In genomic region chr3:187022403-187023029, GRCh38 we compare ENCODE assay signal across 1 cellular context.
TF ChIP-seq lines count a peak whose summit lies in the region.

No MANE protein-coding gene starts in this region.

TF ChIP-seq in K562, 482 proteins besides CTCF, POLR2A, EP300 and RAD21 (continued from another document and continues in another):
- no peak for TF ChIP-seq THAP7 (CRISPR knock-in tag; IDR thresholded peaks at IDR 0.05)
- TF ChIP-seq TGIF2 (CRISPR knock-in tag; IDR thresholded peaks at IDR 0.05), result no peak
- TF ChIP-seq NR0B1 (IDR thresholded peaks at IDR 0.05; ENCODE audit: partially characterized antibody), result no peak
- peak; percentile 89 for TF ChIP-seq MECOM (CRISPR knock-in tag; IDR thresholded peaks at IDR 0.05)
- TF ChIP-seq DACH1 (IDR thresholded peaks at IDR 0.05; ENCODE audit: partially characterized antibody), result peak; percentile 57
- TF ChIP-seq CBX3 (IDR thresholded peaks at IDR 0.05; ENCODE audit: borderline replicate concordance in 1 of 2, low read length in 2 of 2), result peak in 1 of 2 experiments; percentile 81; a peak in 2 of 3 replicates
- no peak for TF ChIP-seq SRSF7 (optimal IDR thresholded peaks at IDR 0.05; ENCODE audit: low read depth, low read length)
- no peak for TF ChIP-seq MIER1 (IDR thresholded peaks at IDR 0.05; ENCODE audit: low read depth)
- TF ChIP-seq TRIM24 (IDR thresholded peaks at IDR 0.05), result peak; percentile 93 to 96
- TF ChIP-seq CHD2 (IDR thresholded peaks at IDR 0.05; ENCODE audit: low read depth, low read length), result no peak
- TF ChIP-seq HNRNPLL (IDR thresholded peaks at IDR 0.05; ENCODE audit: low read depth, low read length, poor library complexity, severe bottlenecking), result no peak
- no peak for TF ChIP-seq ZNF217 (CRISPR knock-in tag; IDR thresholded peaks at IDR 0.05)
- peak; percentile 75; the same call in 1 of the 2 replicates for TF ChIP-seq TARDBP (IDR thresholded peaks at IDR 0.05)
- peak; percentile 99 for TF ChIP-seq CBFA2T3 (IDR thresholded peaks at IDR 0.05)
- peak; percentile 63; the same call in 1 of the 2 replicates for TF ChIP-seq ZNF274 (IDR thresholded peaks at IDR 0.05; ENCODE audit: borderline replicate concordance, low read depth, low read length)
- peak; percentile 94 for TF ChIP-seq NFIC (IDR thresholded peaks at IDR 0.05)
- no peak for TF ChIP-seq TFAM (CRISPR knock-in tag; conservative IDR thresholded peaks at IDR 0.05)
- peak; percentile 86 for TF ChIP-seq BHLHE40 (IDR thresholded peaks at IDR 0.05; ENCODE audit: low read length)
- peak in 1 of 2 experiments; percentile 62 for TF ChIP-seq NCOA2 (IDR thresholded peaks at IDR 0.05; ENCODE audit: partially characterized antibody in 2 of 2)
- TF ChIP-seq TEAD4 (IDR thresholded peaks at IDR 0.05; ENCODE audit: low read length), result peak; percentile 99
- no peak for TF ChIP-seq TEAD4 (CRISPR knock-in tag; IDR thresholded peaks at IDR 0.05; ENCODE audit: borderline replicate concordance)
- peak; percentile 99 for TF ChIP-seq TAL1 (IDR thresholded peaks at IDR 0.05)
- peak in 1 of 2 experiments; percentile 79; a peak in 1 of 4 replicates for TF ChIP-seq ETV6 (IDR thresholded peaks at IDR 0.05; ENCODE audit: borderline replicate concordance in 1 of 2, low read depth in 2 of 2, low read length in 1 of 2)
- TF ChIP-seq ETV6 (CRISPR knock-in tag; IDR thresholded peaks at IDR 0.05; ENCODE audit: borderline replicate concordance), result no peak
- peak; percentile 55; the same call in 1 of the 2 replicates for TF ChIP-seq GABPB1 (CRISPR knock-in tag; IDR thresholded peaks at IDR 0.05)
- peak; percentile 71 for TF ChIP-seq ETV1 (tag; conservative IDR thresholded peaks at IDR 0.05; ENCODE audit: low read depth)
- peak; percentile 97 for TF ChIP-seq GATA2 (CRISPR knock-in tag; IDR thresholded peaks at IDR 0.05)
- TF ChIP-seq PHB (CRISPR knock-in tag; IDR thresholded peaks at IDR 0.05), result no peak
- TF ChIP-seq VEZF1 (CRISPR knock-in tag; IDR thresholded peaks at IDR 0.05), result peak; percentile 67
- peak; percentile 88 to 89 for TF ChIP-seq ARNT (IDR thresholded peaks at IDR 0.05)
- no peak for TF ChIP-seq ZNF280A (IDR thresholded peaks at IDR 0.05; ENCODE audit: low read depth, partially characterized antibody)
- peak; percentile 92 for TF ChIP-seq NEUROD1 (IDR thresholded peaks at IDR 0.05; ENCODE audit: borderline replicate concordance, low read depth, low read length, partially characterized antibody)
- no peak for TF ChIP-seq SLC30A9 (CRISPR knock-in tag; IDR thresholded peaks at IDR 0.05)
- TF ChIP-seq DMBX1 (CRISPR knock-in tag; IDR thresholded peaks at IDR 0.05; ENCODE audit: borderline replicate concordance), result peak; percentile 75
- peak; percentile 65; the same call in 1 of the 2 replicates for TF ChIP-seq ZNF175 (CRISPR knock-in tag; IDR thresholded peaks at IDR 0.05; ENCODE audit: low read depth)
- TF ChIP-seq ZNF41 (CRISPR knock-in tag; conservative IDR thresholded peaks at IDR 0.05), result no peak
- TF ChIP-seq GTF2B (IDR thresholded peaks at IDR 0.05; ENCODE audit: extremely low read depth, insufficient read length), result no peak
- TF ChIP-seq KDM1A (IDR thresholded peaks at IDR 0.05), result peak; percentile 94 to 96
- no peak for TF ChIP-seq HINFP (tag; conservative IDR thresholded peaks at IDR 0.05; ENCODE audit: low read depth)
- TF ChIP-seq ARID4B (CRISPR knock-in tag; IDR thresholded peaks at IDR 0.05), result no peak
- TF ChIP-seq BCL6 (CRISPR knock-in tag; IDR thresholded peaks at IDR 0.05), result no peak
- TF ChIP-seq MTA2 (IDR thresholded peaks at IDR 0.05; ENCODE audit: low read depth), result peak; percentile 98
- TF ChIP-seq SMARCB1 (IDR thresholded peaks at IDR 0.05; ENCODE audit: insufficient read length, low read depth), result peak; percentile 79
- no peak for TF ChIP-seq PCBP2 (IDR thresholded peaks at IDR 0.05; ENCODE audit: low read depth, low read length, poor library complexity, severe bottlenecking)
- peak; percentile 98 for TF ChIP-seq SMARCC2 (IDR thresholded peaks at IDR 0.05; ENCODE audit: low read depth)
- TF ChIP-seq MYNN (IDR thresholded peaks at IDR 0.05), result peak; percentile 81; the same call in 1 of the 2 replicates
- TF ChIP-seq MYNN (CRISPR knock-in tag; IDR thresholded peaks at IDR 0.05), result no peak
- TF ChIP-seq NONO (IDR thresholded peaks at IDR 0.05; ENCODE audit: low read depth in 2 of 2, low read length in 1 of 2), result peak in 1 of 2 experiments; percentile 87; a peak in 2 of 4 replicates
- TF ChIP-seq HMGXB4 (CRISPR knock-in tag; IDR thresholded peaks at IDR 0.05), result no peak
- no peak for TF ChIP-seq WHSC1 (IDR thresholded peaks at IDR 0.05; ENCODE audit: low read length)
- TF ChIP-seq ZEB2 (IDR thresholded peaks at IDR 0.05), result peak; percentile 55; the same call in 1 of the 2 replicates
- peak; percentile 27; the same call in 1 of the 2 replicates for TF ChIP-seq ATF3 (IDR thresholded peaks at IDR 0.05)
- TF ChIP-seq ATF3 (CRISPR knock-in tag; conservative IDR thresholded peaks at IDR 0.05), result no peak
- peak; percentile 78 for TF ChIP-seq EGR1 (conservative IDR thresholded peaks at IDR 0.05)
- TF ChIP-seq HEY1 (CRISPR knock-in tag; IDR thresholded peaks at IDR 0.05; ENCODE audit: borderline replicate concordance), result peak; percentile 87; the same call in 1 of the 2 replicates
- peak; percentile 86; the same call in 1 of the 2 replicates for TF ChIP-seq GATAD2B (IDR thresholded peaks at IDR 0.05; ENCODE audit: borderline replicate concordance)
- TF ChIP-seq SMARCA4 (IDR thresholded peaks at IDR 0.05), result peak; percentile 100
- TF ChIP-seq ZNF133 (CRISPR knock-in tag; IDR thresholded peaks at IDR 0.05), result no peak
- peak; percentile 85 for TF ChIP-seq BCOR (IDR thresholded peaks at IDR 0.05)
- 0 out of 4 replicates have a peak, but pooled peaks of 1 of the 2 experiments have one; percentile 12 for TF ChIP-seq SRF (CRISPR knock-in tag; IDR thresholded peaks at IDR 0.05)
- peak; percentile 80 for TF ChIP-seq KHSRP (IDR thresholded peaks at IDR 0.05)
- TF ChIP-seq RUNX1 (IDR thresholded peaks at IDR 0.05; ENCODE audit: low read depth), result peak; percentile 88; the same call in 1 of the 2 replicates
